ENCODE assay signal across 1 cellular context in the genomic region with DNA sequence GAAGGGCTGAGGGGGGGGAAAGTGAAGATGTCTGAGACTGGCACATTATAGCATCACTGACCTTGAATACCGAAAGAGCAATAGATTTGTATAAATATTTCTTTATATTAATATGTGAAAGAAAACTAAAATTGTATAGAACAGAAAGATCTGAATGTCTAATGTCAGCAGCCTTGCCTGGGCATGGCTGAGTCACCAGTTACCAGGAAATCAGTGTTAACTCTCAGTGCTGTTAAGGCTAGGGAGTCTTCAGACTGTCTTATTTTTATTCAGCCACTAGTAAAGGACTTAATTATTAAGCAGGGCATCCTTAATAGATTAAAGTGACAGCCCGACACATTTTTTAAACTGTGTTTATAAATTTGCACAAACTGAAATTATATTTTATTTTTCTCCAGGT.
TF ChIP-seq lines count a peak whose summit lies in the region.

No MANE protein-coding gene starts in this region.

TF ChIP-seq in SK-N-SH, 30 proteins besides CTCF, POLR2A, EP300 and RAD21 (continued from another document):
- TF ChIP-seq, protein P1, sequence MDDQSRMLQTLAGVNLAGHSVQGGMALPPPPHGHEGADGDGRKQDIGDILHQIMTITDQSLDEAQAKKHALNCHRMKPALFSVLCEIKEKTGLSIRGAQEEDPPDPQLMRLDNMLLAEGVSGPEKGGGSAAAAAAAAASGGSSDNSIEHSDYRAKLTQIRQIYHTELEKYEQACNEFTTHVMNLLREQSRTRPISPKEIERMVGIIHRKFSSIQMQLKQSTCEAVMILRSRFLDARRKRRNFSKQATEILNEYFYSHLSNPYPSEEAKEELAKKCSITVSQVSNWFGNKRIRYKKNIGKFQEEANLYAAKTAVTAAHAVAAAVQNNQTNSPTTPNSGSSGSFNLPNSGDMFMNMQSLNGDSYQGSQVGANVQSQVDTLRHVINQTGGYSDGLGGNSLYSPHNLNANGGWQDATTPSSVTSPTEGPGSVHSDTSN (IDR thresholded peaks at IDR 0.05): no peak
